In the genomic region with DNA sequence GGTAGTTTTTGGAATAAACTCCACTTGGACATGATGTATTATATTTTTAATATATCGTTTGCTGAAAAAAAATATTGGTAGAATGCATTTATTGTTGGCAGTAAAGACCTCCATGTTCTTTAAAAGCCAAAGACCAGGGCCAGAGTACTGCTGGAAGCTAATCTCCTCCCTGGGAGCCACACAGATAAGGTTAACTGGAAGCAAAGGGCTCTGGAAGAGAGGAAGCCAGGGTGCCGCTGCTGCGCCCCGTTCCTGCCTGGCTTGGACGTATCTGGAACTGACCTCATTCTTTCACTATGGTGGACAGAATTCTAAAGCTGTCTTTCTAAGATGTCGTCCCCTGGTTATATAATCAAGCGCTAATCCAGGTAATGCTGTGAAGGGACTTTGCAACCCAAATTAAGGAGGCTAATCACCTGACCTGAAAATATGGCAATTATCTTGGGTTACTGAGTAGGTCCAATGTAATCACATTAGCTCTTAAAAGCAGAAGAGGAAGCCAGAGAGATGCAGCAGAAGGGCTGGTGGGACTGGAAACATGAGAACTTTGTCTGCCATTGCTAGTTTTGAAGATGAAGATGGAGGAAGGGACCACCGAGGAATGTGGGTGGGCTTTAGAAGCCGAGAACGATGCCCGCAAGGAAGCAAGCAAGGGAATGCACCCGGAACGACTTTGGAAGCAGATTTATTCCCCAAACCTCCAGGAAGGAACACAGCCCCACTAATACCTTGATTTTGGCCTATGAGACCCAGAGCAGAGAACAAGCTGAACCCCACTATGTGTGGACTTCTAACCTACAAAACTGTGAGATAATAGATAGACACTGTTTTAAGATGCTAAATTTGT, we compare ENCODE assay signal across 35 cellular contexts.
"Had no signal": no experiment of that assay in that cellular context is flagged by ENCODE, and none has a peak within 500 bp of the region (broad histone marks: within the 10 kb centered on the region; RNA-seq: fewer than 3 reads in every experiment).

No MANE protein-coding gene starts in this region.

- H3K27me3 Mint-ChIP-seq: activated B cell treated with CpG ODN at 0.5 μM for 24 hours; central memory CD8-positive, alpha-beta T cell had no signal

- H3K27ac ChIP-seq: brain microvascular endothelial cell, KMS-11, Peyer's patch, VCaP had no signal

- H3K36me3 Mint-ChIP-seq: activated naive CD8-positive, alpha-beta T cell treated with anti-CD3 and anti-CD28 coated beads for 36 hours had no signal

- H3K27ac Mint-ChIP-seq: activated B cell treated with CpG ODN at 0.5 μM for 24 hours; activated CD8-positive, alpha-beta T cell treated with anti-CD3 and anti-CD28 coated beads for 36 hours; activated naive CD8-positive, alpha-beta T cell treated with anti-CD3 and anti-CD28 coated beads for 36 hours; activated T-cell treated with anti-CD3 and anti-CD28 coated beads, Interleukin-2, amount 50 U/mL, for 72 hours; activated T-helper 17 cell treated with anti-CD3 and anti-CD28 coated beads, Interleukin-2, amount 50 U/mL, for 72 hours had no signal

- H3K4me3 ChIP-seq: Peyer's patch had no signal

- H3K9me3 Mint-ChIP-seq: activated B cell treated with CpG ODN at 0.5 μM for 24 hours; activated CD8-positive, alpha-beta T cell treated with anti-CD3 and anti-CD28 coated beads for 36 hours; activated naive CD8-positive, alpha-beta T cell treated with anti-CD3 and anti-CD28 coated beads for 36 hours had no signal

- H3K4me3 Mint-ChIP-seq: activated B cell treated with CpG ODN at 0.5 μM for 24 hours; activated CD8-positive, alpha-beta T cell treated with anti-CD3 and anti-CD28 coated beads for 36 hours; activated naive CD8-positive, alpha-beta T cell treated with anti-CD3 and anti-CD28 coated beads for 36 hours; activated T-cell treated with anti-CD3 and anti-CD28 coated beads, Interleukin-2, amount 50 U/mL, for 72 hours; activated T-helper 17 cell treated with anti-CD3 and anti-CD28 coated beads, Interleukin-2, amount 50 U/mL, for 72 hours; central memory CD8-positive, alpha-beta T cell had no signal

- DNase-seq: activated B cell treated with CpG ODN at 0.5 μM for 24 hours; activated CD4-positive, alpha-beta T cell treated with anti-CD3 and anti-CD28 coated beads for 4 hours; activated CD4-positive, CD25-positive, alpha-beta regulatory T cell treated with anti-CD3 and anti-CD28 coated beads, Interleukin-2, amount 50 U/mL, for 72 hours; activated CD8-positive, alpha-beta T cell treated with anti-CD3 and anti-CD28 coated beads for 36 hours; activated effector memory CD4-positive, alpha-beta T cell treated with anti-CD3 and anti-CD28 coated beads, Interleukin-2, amount 50 U/mL, for 16 hours; activated naive CD4-positive, alpha-beta T cell; activated naive CD4-positive, alpha-beta T cell treated with anti-CD3 and anti-CD28 coated beads, Interleukin-2, amount 50 U/mL, for 16 hours; activated naive CD8-positive, alpha-beta T cell treated with anti-CD3 and anti-CD28 coated beads for 36 hours; activated T-cell treated with anti-CD3 and anti-CD28 coated beads, Interleukin-2, amount 50 U/mL, for 1 hour; activated T-cell treated with anti-CD3 and anti-CD28 coated beads, Interleukin-2, amount 50 U/mL, for 72 hours; amniotic stem cell; aorta; brain microvascular endothelial cell; NCI-H1092 treated with DMSO at 0.1 percent for 48 hours; NCI-H1417; NCI-H146; NCI-H187; NCI-H2029 treated with DMSO at 0.1 percent for 48 hours; NCI-H2107; NCI-H2171; NCI-H510A treated with DMSO at 0.1 percent for 48 hours; NCI-H526 treated with DMSO at 0.1 percent for 48 hours; NCI-H774; NK-92 treated with Interleukin-12 subunit alpha and Interleukin-12 subunit beta, amount 100 ng/mL, for 24 hours; PC-3; Peyer's patch; RPMI8226; SW 1271; T-helper 1 cell; T-helper 2 cell; T-helper 9 cell had no signal

- H3K36me3 ChIP-seq: brain microvascular endothelial cell, Peyer's patch had no signal

- H3K4me1 ChIP-seq: Peyer's patch had no signal

- H3K9me3 ChIP-seq: Peyer's patch had no signal

- H3K9ac ChIP-seq: KMS-11 had no signal

- H3K4me2 ChIP-seq: KMS-11 had no signal

- H3K27me3 ChIP-seq: brain microvascular endothelial cell, Peyer's patch had no signal

- H3K4me1 Mint-ChIP-seq: activated B cell treated with CpG ODN at 0.5 μM for 24 hours; activated naive CD8-positive, alpha-beta T cell treated with anti-CD3 and anti-CD28 coated beads for 36 hours; activated T-helper 17 cell treated with anti-CD3 and anti-CD28 coated beads, Interleukin-2, amount 50 U/mL, for 72 hours; central memory CD8-positive, alpha-beta T cell had no signal

- ATAC-seq: activated CD8-positive, alpha-beta T cell treated with anti-CD3 and anti-CD28 coated beads for 36 hours; activated T-cell treated with anti-CD3 and anti-CD28 coated beads, Interleukin-2, amount 50 U/mL, for 72 hours; activated T-helper 17 cell treated with anti-CD3 and anti-CD28 coated beads, Interleukin-2, amount 50 U/mL, for 72 hours; PC-3 had no signal
